1 cellular context compared by ENCODE assay signal in genomic region chr12:83823386-83824045, GRCh38.
TF ChIP-seq lines count a peak whose summit lies in the region.

No MANE protein-coding gene starts in this region.

TF ChIP-seq in GM12878, 131 proteins besides CTCF, POLR2A, EP300 and RAD21 (continued from another document):
- TF ChIP-seq FOXM1 (IDR thresholded peaks at IDR 0.05; ENCODE audit: low read depth, low read length) = peak; percentile 20; the same call in 1 of the 2 replicates
- peak; percentile 66; the same call in 1 of the 2 replicates for TF ChIP-seq YY1 (IDR thresholded peaks at IDR 0.05; ENCODE audit: low read depth, low read length)
- no peak for TF ChIP-seq ZNF217 (IDR thresholded peaks at IDR 0.05)
- TF ChIP-seq NR2F1 (conservative IDR thresholded peaks at IDR 0.05) = peak; percentile 88
- peak; percentile 53; the same call in 1 of the 2 replicates for TF ChIP-seq SMC3 (IDR thresholded peaks at IDR 0.05; ENCODE audit: borderline replicate concordance, low read length)
- TF ChIP-seq SMARCA5 (IDR thresholded peaks at IDR 0.05) = peak; percentile 78
- TF ChIP-seq TAF1 (IDR thresholded peaks at IDR 0.05; ENCODE audit: borderline replicate concordance, low read depth, low read length) = no peak
